ENCODE assay signal across 2 cellular contexts in the genomic region with DNA sequence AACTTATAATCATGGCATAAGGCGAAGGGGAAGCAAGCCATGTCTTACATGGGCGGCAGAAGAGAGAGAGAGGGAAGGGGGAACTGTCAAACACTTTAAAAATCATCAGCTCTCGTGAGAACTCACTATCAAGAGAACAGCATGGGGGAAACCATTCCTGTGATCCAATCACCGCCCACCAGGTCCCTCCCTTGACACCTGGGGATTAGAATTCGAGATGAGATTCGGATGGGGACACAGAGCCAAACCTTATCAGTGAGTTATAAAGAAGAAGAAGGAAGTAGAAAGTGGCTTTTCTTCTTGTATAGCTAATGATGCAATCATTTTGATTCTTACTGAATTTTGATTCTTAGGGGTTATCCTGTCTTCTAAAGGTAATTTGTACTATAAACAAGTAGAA.
TF ChIP-seq lines count a peak whose summit lies in the region.

No MANE protein-coding gene starts in this region.

TF ChIP-seq in GM23338, 12 proteins besides CTCF, POLR2A, EP300 and RAD21:
- TF ChIP-seq ZNF331 (CRISPR knock-in tag; IDR thresholded peaks at IDR 0.05; ENCODE audit: low read depth) (no peak), CREB1 (CRISPR knock-in tag; IDR thresholded peaks at IDR 0.05; ENCODE audit: low read depth) (no peak), EZH2phosphoT487 (IDR thresholded peaks at IDR 0.05; ENCODE audit: unreplicated experiment) (no peak), STAT1 (IDR thresholded peaks at IDR 0.05; ENCODE audit: unreplicated experiment) (no peak), ZNF114 (CRISPR knock-in tag; IDR thresholded peaks at IDR 0.05) (no peak)
- TF ChIP-seq, protein P1, sequence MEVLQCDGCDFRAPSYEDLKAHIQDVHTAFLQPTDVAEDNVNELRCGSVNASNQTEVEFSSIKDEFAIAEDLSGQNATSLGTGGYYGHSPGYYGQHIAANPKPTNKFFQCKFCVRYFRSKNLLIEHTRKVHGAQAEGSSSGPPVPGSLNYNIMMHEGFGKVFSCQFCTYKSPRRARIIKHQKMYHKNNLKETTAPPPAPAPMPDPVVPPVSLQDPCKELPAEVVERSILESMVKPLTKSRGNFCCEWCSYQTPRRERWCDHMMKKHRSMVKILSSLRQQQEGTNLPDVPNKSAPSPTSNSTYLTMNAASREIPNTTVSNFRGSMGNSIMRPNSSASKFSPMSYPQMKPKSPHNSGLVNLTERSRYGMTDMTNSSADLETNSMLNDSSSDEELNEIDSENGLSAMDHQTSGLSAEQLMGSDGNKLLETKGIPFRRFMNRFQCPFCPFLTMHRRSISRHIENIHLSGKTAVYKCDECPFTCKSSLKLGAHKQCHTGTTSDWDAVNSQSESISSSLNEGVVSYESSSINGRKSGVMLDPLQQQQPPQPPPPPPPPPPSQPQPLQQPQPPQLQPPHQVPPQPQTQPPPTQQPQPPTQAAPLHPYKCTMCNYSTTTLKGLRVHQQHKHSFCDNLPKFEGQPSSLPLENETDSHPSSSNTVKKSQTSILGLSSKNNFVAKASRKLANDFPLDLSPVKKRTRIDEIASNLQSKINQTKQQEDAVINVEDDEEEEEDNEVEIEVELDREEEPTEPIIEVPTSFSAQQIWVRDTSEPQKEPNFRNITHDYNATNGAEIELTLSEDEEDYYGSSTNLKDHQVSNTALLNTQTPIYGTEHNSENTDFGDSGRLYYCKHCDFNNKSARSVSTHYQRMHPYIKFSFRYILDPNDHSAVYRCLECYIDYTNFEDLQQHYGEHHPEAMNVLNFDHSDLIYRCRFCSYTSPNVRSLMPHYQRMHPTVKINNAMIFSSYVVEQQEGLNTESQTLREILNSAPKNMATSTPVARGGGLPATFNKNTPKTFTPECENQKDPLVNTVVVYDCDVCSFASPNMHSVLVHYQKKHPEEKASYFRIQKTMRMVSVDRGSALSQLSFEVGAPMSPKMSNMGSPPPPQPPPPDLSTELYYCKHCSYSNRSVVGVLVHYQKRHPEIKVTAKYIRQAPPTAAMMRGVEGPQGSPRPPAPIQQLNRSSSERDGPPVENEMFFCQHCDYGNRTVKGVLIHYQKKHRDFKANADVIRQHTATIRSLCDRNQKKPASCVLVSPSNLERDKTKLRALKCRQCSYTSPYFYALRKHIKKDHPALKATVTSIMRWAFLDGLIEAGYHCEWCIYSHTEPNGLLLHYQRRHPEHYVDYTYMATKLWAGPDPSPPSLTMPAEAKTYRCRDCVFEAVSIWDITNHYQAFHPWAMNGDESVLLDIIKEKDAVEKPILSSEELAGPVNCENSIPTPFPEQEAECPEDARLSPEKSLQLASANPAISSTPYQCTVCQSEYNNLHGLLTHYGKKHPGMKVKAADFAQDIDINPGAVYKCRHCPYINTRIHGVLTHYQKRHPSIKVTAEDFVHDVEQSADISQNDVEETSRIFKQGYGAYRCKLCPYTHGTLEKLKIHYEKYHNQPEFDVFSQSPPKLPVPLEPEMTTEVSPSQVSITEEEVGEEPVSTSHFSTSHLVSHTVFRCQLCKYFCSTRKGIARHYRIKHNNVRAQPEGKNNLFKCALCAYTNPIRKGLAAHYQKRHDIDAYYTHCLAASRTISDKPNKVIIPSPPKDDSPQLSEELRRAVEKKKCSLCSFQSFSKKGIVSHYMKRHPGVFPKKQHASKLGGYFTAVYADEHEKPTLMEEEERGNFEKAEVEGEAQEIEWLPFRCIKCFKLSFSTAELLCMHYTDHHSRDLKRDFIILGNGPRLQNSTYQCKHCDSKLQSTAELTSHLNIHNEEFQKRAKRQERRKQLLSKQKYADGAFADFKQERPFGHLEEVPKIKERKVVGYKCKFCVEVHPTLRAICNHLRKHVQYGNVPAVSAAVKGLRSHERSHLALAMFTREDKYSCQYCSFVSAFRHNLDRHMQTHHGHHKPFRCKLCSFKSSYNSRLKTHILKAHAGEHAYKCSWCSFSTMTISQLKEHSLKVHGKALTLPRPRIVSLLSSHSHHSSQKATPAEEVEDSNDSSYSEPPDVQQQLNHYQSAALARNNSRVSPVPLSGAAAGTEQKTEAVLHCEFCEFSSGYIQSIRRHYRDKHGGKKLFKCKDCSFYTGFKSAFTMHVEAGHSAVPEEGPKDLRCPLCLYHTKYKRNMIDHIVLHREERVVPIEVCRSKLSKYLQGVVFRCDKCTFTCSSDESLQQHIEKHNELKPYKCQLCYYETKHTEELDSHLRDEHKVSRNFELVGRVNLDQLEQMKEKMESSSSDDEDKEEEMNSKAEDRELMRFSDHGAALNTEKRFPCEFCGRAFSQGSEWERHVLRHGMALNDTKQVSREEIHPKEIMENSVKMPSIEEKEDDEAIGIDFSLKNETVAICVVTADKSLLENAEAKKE (CRISPR knock-in tag; IDR thresholded peaks at IDR 0.05) = no peak
- TF ChIP-seq, protein P2, sequence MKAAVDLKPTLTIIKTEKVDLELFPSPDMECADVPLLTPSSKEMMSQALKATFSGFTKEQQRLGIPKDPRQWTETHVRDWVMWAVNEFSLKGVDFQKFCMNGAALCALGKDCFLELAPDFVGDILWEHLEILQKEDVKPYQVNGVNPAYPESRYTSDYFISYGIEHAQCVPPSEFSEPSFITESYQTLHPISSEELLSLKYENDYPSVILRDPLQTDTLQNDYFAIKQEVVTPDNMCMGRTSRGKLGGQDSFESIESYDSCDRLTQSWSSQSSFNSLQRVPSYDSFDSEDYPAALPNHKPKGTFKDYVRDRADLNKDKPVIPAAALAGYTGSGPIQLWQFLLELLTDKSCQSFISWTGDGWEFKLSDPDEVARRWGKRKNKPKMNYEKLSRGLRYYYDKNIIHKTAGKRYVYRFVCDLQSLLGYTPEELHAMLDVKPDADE (IDR thresholded peaks at IDR 0.05) = no peak

TF ChIP-seq in HepG2, 621 proteins besides CTCF, POLR2A, EP300 and RAD21:
- TF ChIP-seq SMYD3 (CRISPR knock-in tag; IDR thresholded peaks at IDR 0.05) = no peak
- no peak for TF ChIP-seq ZNF17 (CRISPR knock-in tag; IDR thresholded peaks at IDR 0.05)
- no peak for TF ChIP-seq RBM22 (optimal IDR thresholded peaks at IDR 0.05; ENCODE audit: low read length)
- TF ChIP-seq MEIS1 (CRISPR knock-in tag; IDR thresholded peaks at IDR 0.05; ENCODE audit: borderline replicate concordance) = no peak
- TF ChIP-seq, protein P3, sequence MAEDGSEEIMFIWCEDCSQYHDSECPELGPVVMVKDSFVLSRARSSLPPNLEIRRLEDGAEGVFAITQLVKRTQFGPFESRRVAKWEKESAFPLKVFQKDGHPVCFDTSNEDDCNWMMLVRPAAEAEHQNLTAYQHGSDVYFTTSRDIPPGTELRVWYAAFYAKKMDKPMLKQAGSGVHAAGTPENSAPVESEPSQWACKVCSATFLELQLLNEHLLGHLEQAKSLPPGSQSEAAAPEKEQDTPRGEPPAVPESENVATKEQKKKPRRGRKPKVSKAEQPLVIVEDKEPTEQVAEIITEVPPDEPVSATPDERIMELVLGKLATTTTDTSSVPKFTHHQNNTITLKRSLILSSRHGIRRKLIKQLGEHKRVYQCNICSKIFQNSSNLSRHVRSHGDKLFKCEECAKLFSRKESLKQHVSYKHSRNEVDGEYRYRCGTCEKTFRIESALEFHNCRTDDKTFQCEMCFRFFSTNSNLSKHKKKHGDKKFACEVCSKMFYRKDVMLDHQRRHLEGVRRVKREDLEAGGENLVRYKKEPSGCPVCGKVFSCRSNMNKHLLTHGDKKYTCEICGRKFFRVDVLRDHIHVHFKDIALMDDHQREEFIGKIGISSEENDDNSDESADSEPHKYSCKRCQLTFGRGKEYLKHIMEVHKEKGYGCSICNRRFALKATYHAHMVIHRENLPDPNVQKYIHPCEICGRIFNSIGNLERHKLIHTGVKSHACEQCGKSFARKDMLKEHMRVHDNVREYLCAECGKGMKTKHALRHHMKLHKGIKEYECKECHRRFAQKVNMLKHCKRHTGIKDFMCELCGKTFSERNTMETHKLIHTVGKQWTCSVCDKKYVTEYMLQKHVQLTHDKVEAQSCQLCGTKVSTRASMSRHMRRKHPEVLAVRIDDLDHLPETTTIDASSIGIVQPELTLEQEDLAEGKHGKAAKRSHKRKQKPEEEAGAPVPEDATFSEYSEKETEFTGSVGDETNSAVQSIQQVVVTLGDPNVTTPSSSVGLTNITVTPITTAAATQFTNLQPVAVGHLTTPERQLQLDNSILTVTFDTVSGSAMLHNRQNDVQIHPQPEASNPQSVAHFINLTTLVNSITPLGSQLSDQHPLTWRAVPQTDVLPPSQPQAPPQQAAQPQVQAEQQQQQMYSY (CRISPR knock-in tag; IDR thresholded peaks at IDR 0.05) = no peak
- TF ChIP-seq SNAPC2 (CRISPR knock-in tag; IDR thresholded peaks at IDR 0.05) = no peak
- TF ChIP-seq ZBTB42 (CRISPR knock-in tag; IDR thresholded peaks at IDR 0.05) = no peak
- TF ChIP-seq, protein P4, sequence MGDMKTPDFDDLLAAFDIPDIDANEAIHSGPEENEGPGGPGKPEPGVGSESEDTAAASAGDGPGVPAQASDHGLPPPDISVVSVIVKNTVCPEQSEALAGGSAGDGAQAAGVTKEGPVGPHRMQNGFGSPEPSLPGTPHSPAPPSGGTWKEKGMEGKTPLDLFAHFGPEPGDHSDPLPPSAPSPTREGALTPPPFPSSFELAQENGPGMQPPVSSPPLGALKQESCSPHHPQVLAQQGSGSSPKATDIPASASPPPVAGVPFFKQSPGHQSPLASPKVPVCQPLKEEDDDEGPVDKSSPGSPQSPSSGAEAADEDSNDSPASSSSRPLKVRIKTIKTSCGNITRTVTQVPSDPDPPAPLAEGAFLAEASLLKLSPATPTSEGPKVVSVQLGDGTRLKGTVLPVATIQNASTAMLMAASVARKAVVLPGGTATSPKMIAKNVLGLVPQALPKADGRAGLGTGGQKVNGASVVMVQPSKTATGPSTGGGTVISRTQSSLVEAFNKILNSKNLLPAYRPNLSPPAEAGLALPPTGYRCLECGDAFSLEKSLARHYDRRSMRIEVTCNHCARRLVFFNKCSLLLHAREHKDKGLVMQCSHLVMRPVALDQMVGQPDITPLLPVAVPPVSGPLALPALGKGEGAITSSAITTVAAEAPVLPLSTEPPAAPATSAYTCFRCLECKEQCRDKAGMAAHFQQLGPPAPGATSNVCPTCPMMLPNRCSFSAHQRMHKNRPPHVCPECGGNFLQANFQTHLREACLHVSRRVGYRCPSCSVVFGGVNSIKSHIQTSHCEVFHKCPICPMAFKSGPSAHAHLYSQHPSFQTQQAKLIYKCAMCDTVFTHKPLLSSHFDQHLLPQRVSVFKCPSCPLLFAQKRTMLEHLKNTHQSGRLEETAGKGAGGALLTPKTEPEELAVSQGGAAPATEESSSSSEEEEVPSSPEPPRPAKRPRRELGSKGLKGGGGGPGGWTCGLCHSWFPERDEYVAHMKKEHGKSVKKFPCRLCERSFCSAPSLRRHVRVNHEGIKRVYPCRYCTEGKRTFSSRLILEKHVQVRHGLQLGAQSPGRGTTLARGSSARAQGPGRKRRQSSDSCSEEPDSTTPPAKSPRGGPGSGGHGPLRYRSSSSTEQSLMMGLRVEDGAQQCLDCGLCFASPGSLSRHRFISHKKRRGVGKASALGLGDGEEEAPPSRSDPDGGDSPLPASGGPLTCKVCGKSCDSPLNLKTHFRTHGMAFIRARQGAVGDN (CRISPR knock-in tag; IDR thresholded peaks at IDR 0.05) = no peak
- TF ChIP-seq MAFF (IDR thresholded peaks at IDR 0.05; ENCODE audit: low read depth, low read length) = no peak
- TF ChIP-seq NAIF1 (CRISPR knock-in tag; IDR thresholded peaks at IDR 0.05; ENCODE audit: borderline replicate concordance) = no peak
- TF ChIP-seq ZSCAN20 (CRISPR knock-in tag; IDR thresholded peaks at IDR 0.05; ENCODE audit: borderline replicate concordance) = no peak
- TF ChIP-seq ZNF839 (CRISPR knock-in tag; IDR thresholded peaks at IDR 0.05; ENCODE audit: borderline replicate concordance) = no peak
- no peak for TF ChIP-seq ZNF44 (CRISPR knock-in tag; IDR thresholded peaks at IDR 0.05)
- no peak for TF ChIP-seq EHMT2 (IDR thresholded peaks at IDR 0.05; ENCODE audit: borderline replicate concordance, low read depth, low read length)
